Comparison of ENCODE assay signal across 8 cellular contexts in the genomic region with DNA sequence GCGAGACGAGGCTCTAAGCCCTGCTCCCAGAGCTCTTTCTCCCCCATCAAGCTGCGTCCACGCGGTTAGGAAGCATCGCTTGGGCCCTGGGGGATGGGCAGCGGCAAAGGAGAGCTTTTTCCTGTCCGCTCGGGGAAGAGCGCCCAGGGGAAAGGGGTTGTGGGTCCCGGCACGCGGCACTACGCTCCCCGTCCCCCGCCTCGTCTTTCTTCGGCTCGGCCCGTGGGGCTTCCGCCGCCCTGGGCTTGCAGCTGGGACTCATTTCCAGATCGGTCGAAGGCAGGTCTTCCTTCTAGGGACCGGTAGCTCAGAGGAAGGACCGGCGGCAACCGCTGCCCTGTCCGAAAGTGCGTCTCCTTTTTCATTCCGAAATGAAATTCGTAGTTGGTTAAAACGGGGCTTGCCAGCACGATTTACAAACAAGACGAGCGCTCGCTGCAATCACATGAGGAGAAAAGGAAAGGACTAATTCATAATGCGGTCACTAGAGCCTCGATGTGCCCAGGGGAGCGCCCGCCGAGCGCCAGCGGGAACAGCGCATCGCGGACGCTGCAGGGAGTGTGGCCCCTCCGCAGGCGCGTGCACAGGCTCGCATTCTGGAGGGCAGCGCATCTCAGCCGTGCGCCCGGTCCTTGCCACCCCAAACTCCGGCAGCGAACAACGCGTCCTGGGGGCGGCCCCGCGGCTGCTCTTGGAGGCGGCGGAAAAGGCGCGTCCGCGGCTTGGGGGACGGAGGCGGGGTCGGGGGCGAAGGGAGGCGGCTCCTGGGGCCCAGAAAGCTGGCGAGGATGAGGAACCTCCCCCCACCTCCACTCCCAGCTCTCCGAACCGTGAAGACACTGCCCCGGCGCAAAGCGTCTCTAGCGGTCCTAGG. TPM values are rescaled to one million over a fixed set of nuclear protein-coding genes. Genes with fewer than 3 reads are reported as not detected.
DNase-seq lines count a peak whose midpoint lies in the region; ATAC-seq, FAIRE-seq and TF ChIP-seq lines count a peak whose summit lies in the region.

No MANE protein-coding gene starts in this region.

- TF ChIP-seq EP300 in K562 (IDR thresholded peaks at IDR 0.05; ENCODE audit: low read length): no peak

- H3K4me2 ChIP-seq in K562 (ENCODE audit: insufficient read depth, low read length): peak overlapping the region; percentile 87

- H3K36me3 ChIP-seq in KOPT-K1 (ENCODE audit: insufficient read depth, low read length) (peaks cover 1% of the 10 kb centered on the region), K562 (ENCODE audit: control insufficient read depth, insufficient read depth, low read length) (no peaks in the 10 kb centered on the region; the same call in 2 of the 3 replicates)

- TF ChIP-seq CTCF in K562 (IDR thresholded peaks at IDR 0.05 in 2 of 3, conservative IDR thresholded peaks at IDR 0.05 in 1 of 3; ENCODE audit: insufficient read depth in 2 of 3, low read depth in 1 of 3, low read length in 3 of 3): no peak

- peak; percentile 54 for FAIRE-seq in K562 (lab: Jason Lieb, UNC)

- H3K27me3 ChIP-seq in K562 (ENCODE audit: control insufficient read depth in 2 of 2, insufficient read depth in 2 of 2, low read length in 2 of 2): no peaks in the 10 kb centered on the region

- no TSS peak for BruUV-seq in K562 (replicated peaks; lab: Mats Ljungman, UMichigan)

- DNase-seq in GF-D8 (lab: John Stamatoyannopoulos, UW) (peak; percentile 76), T-helper 22 cell (ENCODE audit: low read depth) (peak; percentile 81), K562 (ENCODE audit: extremely low read depth in 1 of 4, low spot score in 3 of 4) (peak; percentile 71 to 86 (median 78)), left kidney (ENCODE audit: low read depth, low spot score) (peak; percentile 80), COLO829 (ENCODE audit: low spot score) (no peak)
- DNase-seq in stimulated activated CD4-positive, alpha-beta T cell treated with anti-CD3 and anti-CD28 coated beads, Interleukin-4, amount 100 ng/mL, for 24 hours: peak; percentile 78

- ATAC-seq in GM21619 (IDR thresholded peaks at IDR 0.05; ENCODE audit: unreplicated experiment) (peak; percentile 54), K562 (peak; percentile 75)

- no peak for TF ChIP-seq RAD21 in K562 (CRISPR knock-in tag; conservative IDR thresholded peaks at IDR 0.05 in 1 of 2, IDR thresholded peaks at IDR 0.05 in 1 of 2)

- intact Hi-C loops in K562 (cut with micrococcal nuclease): loop anchor here (2.0 kb wide), 1 partner anchor 17 kb away; a partner anchor contains a TSS

- H3K9ac ChIP-seq in K562 (ENCODE audit: insufficient read depth in 1 of 2, low read depth in 2 of 2, low read length in 2 of 2): peak overlapping the region; percentile 62 to 96

- H2AFZ ChIP-seq in K562 (ENCODE audit: low read depth, low read length): peak overlapping the region; percentile 88

- peak overlapping the region; percentile 52 for H3K4me3 ChIP-seq in K562

- no peaks in the 10 kb centered on the region for H4K20me1 ChIP-seq in K562 (replicated peaks; ENCODE audit: control insufficient read depth, insufficient read depth, low read length)

- peaks cover 14% of the 10 kb centered on the region; the same call in 2 of the 3 replicates for H3K79me2 ChIP-seq in K562 (ENCODE audit: control insufficient read depth, insufficient read depth, low read length)

- H3K9me1 ChIP-seq in K562 (ENCODE audit: control insufficient read depth, insufficient read depth, low read length): no peaks in the 10 kb centered on the region

- POLR2A ChIA-PET in K562 (lab: Yijun Ruan, JAX): interaction anchor here (0.8 to 3.5 kb wide), 9 partner anchors 9 to 301 kb away, joined by 3 to 29 read pairs (median 4); a partner anchor contains a TSS

- CTCF ChIA-PET in K562 (lab: Yijun Ruan, JAX; ENCODE audit: low intra/inter-chr PET ratio): interaction anchor here (0.7 kb wide), 1 partner anchor 29 kb away, joined by 3 read pairs; no protein-coding TSS in a partner anchor

- H3K27ac ChIP-seq in KOPT-K1 (ENCODE audit: low read depth, low read length, poor library complexity, severe bottlenecking) (peak overlapping the region; percentile 64), K562 (ENCODE audit: extremely low read depth, low read depth, low read length) (peak overlapping the region; percentile 43)

- WGBS in K562 (ENCODE audit: insufficient coverage, low coverage, missing lambda C conversion rate): 4% methylated on average over 59 of the region's 81 CpGs

- TF ChIP-seq POLR2A in K562 (conservative IDR thresholded peaks at IDR 0.05): peak; percentile 15; the same call in 1 of the 2 replicates

- H3K9me3 ChIP-seq in KOPT-K1 (ENCODE audit: insufficient read depth, low read length, poor library complexity, severe bottlenecking): no peaks in the 10 kb centered on the region
- H3K9me3 ChIP-seq in K562 (replicated peaks; ENCODE audit: control insufficient read depth, insufficient read depth, low read depth, low read length): no peaks in the 10 kb centered on the region

- in situ Hi-C loops in K562 (cut with MboI): no loop called here

- H3K4me1 ChIP-seq in K562 (replicated peaks in 1 of 2; ENCODE audit: control insufficient read depth in 2 of 2, insufficient read depth in 2 of 2, low read length in 2 of 2): peaks cover 14 to 31% of the 10 kb centered on the region in 2 experiments; a peak in 4 of 5 replicates

RNA-seq across cellular contexts. Expression of a gene that starts 3.6 kb away (rescaled TPM):
- total RNA-seq in K562 (2011; cell fraction: chromatin; rRNA removed; ENCODE audit: low replicate concordance): 6.2 and 12.4 TPM in 2 replicates
- total RNA-seq in K562 (2011; cell fraction: nucleolus; rRNA removed): 10.3 and 12.5 TPM in 2 replicates
- 9.8 and 11.6 TPM in 2 replicates for total RNA-seq in K562 (2011; cell fraction: nucleoplasm; rRNA removed)
- 6.1 and 8.8 TPM in 2 replicates for total RNA-seq in K562 (2014; rRNA removed)
- 5.9 and 6.4 TPM in 2 replicates for total RNA-seq in K562 (2014; rRNA removed; fragmentation: Illumina TruSeq; extraction: Trizol)
- total RNA-seq in K562 (2015; rRNA removed; fragmentation: Illumina TruSeq; extraction: Trizol): 6.1 and 6.7 TPM in 2 replicates
- 8.9 and 9.0 TPM in 2 replicates for total RNA-seq in K562 (2021)
- polyA plus RNA-seq in K562 (2011; rRNA removed): 0.23 and 5.2 TPM in 2 replicates
- 0.35 and 9.2 TPM in 2 replicates for polyA plus RNA-seq in K562 (2011; cell fraction: cytosol; rRNA removed)
- polyA plus RNA-seq in K562 (2011; cell fraction: nucleus; rRNA removed): 0.25 and 9.3 TPM in 2 replicates
- polyA plus RNA-seq in K562 (2012): 3.2 and 5.3 TPM in 2 replicates
- polyA plus RNA-seq in K562 (2014; fragmentation: Illumina TruSeq; extraction: Trizol): 6.4 and 8.1 TPM in 2 replicates
- 1 to 10 TPM in 1 of 2 experiments, under 1 TPM in 1; 0.99 to 1.5 TPM for polyA plus RNA-seq in K562 (2014; fragmentation: Nextera tagmentation; extraction: Ambion mirVana)
- 5.8 and 6.5 TPM in 2 replicates for polyA plus RNA-seq in K562 (2014; rRNA removed)
- 0.21 and 7.7 TPM in 2 replicates for polyA minus RNA-seq in K562 (2011; rRNA and poly(A)+ RNA removed)
- 4.9 TPM in 1 of 2 replicates, not detected in the other for polyA minus RNA-seq in K562 (2011; cell fraction: cytosol; rRNA and poly(A)+ RNA removed)
- 0.11 and 1.8 TPM in 2 replicates for polyA minus RNA-seq in K562 (2011; cell fraction: nucleus; rRNA and poly(A)+ RNA removed)

RNA-seq across cellular contexts. Expression of a gene that starts 14.1 kb away (rescaled TPM):
- 45.7 and 47.1 TPM in 2 replicates for total RNA-seq in K562 (2011; cell fraction: chromatin; rRNA removed; ENCODE audit: low replicate concordance)
- total RNA-seq in K562 (2011; cell fraction: nucleolus; rRNA removed): 25.8 and 26.7 TPM in 2 replicates
- total RNA-seq in K562 (2011; cell fraction: nucleoplasm; rRNA removed): 27.6 and 34.5 TPM in 2 replicates
- total RNA-seq in K562 (2014; rRNA removed) (63.7 and 74.2 TPM in 2 replicates), K562 (2014; rRNA removed; fragmentation: Illumina TruSeq; extraction: Trizol) (52.7 and 54.8 TPM in 2 replicates), K562 (2015; rRNA removed; fragmentation: Illumina TruSeq; extraction: Trizol) (58.2 and 61.0 TPM in 2 replicates), K562 (2021) (64.4 and 65.1 TPM in 2 replicates)
- polyA plus RNA-seq in K562 (2011; rRNA removed) (68.0 and 76.0 TPM in 2 replicates), K562 (2014; fragmentation: Illumina TruSeq; extraction: Trizol) (94.5 and 109 TPM in 2 replicates), K562 (2014; fragmentation: Nextera tagmentation; extraction: Ambion mirVana) (10 to 100 TPM; 52.4 to 73.8 TPM), K562 (2014; rRNA removed) (67.4 and 73.5 TPM in 2 replicates)
- 56.1 and 60.9 TPM in 2 replicates for polyA plus RNA-seq in K562 (2011; cell fraction: cytosol; rRNA removed)
- 62.2 and 63.3 TPM in 2 replicates for polyA plus RNA-seq in K562 (2011; cell fraction: nucleus; rRNA removed)
- 45.6 and 48.3 TPM in 2 replicates for polyA plus RNA-seq in K562 (2012)
- 64.5 and 73.1 TPM in 2 replicates for polyA minus RNA-seq in K562 (2011; rRNA and poly(A)+ RNA removed)
- 36.7 and 42.9 TPM in 2 replicates for polyA minus RNA-seq in K562 (2011; cell fraction: cytosol; rRNA and poly(A)+ RNA removed)
- polyA minus RNA-seq in K562 (2011; cell fraction: nucleus; rRNA and poly(A)+ RNA removed): 19.0 and 30.5 TPM in 2 replicates

RNA-seq across cellular contexts. Expression of a gene that starts 16.1 kb away (rescaled TPM):
- 357 and 597 TPM in 2 replicates for total RNA-seq in K562 (2011; cell fraction: chromatin; rRNA removed; ENCODE audit: low replicate concordance)
- 292 and 296 TPM in 2 replicates for total RNA-seq in K562 (2011; cell fraction: nucleolus; rRNA removed)
- total RNA-seq in K562 (2011; cell fraction: nucleoplasm; rRNA removed): 272 and 298 TPM in 2 replicates
- 76.1 and 87.5 TPM in 2 replicates for total RNA-seq in K562 (2014; rRNA removed)
- 66.5 and 77.9 TPM in 2 replicates for total RNA-seq in K562 (2014; rRNA removed; fragmentation: Illumina TruSeq; extraction: Trizol)
- total RNA-seq in K562 (2015; rRNA removed; fragmentation: Illumina TruSeq; extraction: Trizol): 94.4 and 95.0 TPM in 2 replicates
- total RNA-seq in K562 (2021): 188 and 210 TPM in 2 replicates
- polyA plus RNA-seq in K562 (2011; rRNA removed): 191 and 199 TPM in 2 replicates
- 297 and 335 TPM in 2 replicates for polyA plus RNA-seq in K562 (2011; cell fraction: cytosol; rRNA removed)
- 314 and 395 TPM in 2 replicates for polyA plus RNA-seq in K562 (2011; cell fraction: nucleus; rRNA removed)
- 148 and 177 TPM in 2 replicates for polyA plus RNA-seq in K562 (2012)
- 224 and 231 TPM in 2 replicates for polyA plus RNA-seq in K562 (2014; fragmentation: Illumina TruSeq; extraction: Trizol)
- polyA plus RNA-seq in K562 (2014; fragmentation: Nextera tagmentation; extraction: Ambion mirVana): 100 to 1,000 TPM in 1 of 2 experiments, 10 to 100 TPM in 1; 87.9 to 155 TPM
- polyA plus RNA-seq in K562 (2014; rRNA removed): 171 and 181 TPM in 2 replicates
- polyA minus RNA-seq in K562 (2011; rRNA and poly(A)+ RNA removed): 329 and 491 TPM in 2 replicates
- polyA minus RNA-seq in K562 (2011; cell fraction: cytosol; rRNA and poly(A)+ RNA removed): 205 and 221 TPM in 2 replicates
- polyA minus RNA-seq in K562 (2011; cell fraction: nucleus; rRNA and poly(A)+ RNA removed): 92.2 and 124 TPM in 2 replicates

RNA-seq across cellular contexts. Expression of a gene that starts 55.4 kb away (rescaled TPM):
- 65.3 and 99.0 TPM in 2 replicates for total RNA-seq in K562 (2011; cell fraction: chromatin; rRNA removed; ENCODE audit: low replicate concordance)
- 78.5 and 85.1 TPM in 2 replicates for total RNA-seq in K562 (2011; cell fraction: nucleolus; rRNA removed)
- 62.5 and 66.0 TPM in 2 replicates for total RNA-seq in K562 (2011; cell fraction: nucleoplasm; rRNA removed)
- total RNA-seq in K562 (2014; rRNA removed): 121 and 182 TPM in 2 replicates
- total RNA-seq in K562 (2014; rRNA removed; fragmentation: Illumina TruSeq; extraction: Trizol): 64.7 and 78.7 TPM in 2 replicates
- total RNA-seq in K562 (2015; rRNA removed; fragmentation: Illumina TruSeq; extraction: Trizol): 85.4 and 89.7 TPM in 2 replicates
- total RNA-seq in K562 (2021): 92.8 and 94.3 TPM in 2 replicates
- polyA plus RNA-seq in K562 (2011; rRNA removed): 102 and 122 TPM in 2 replicates
- 151 and 245 TPM in 2 replicates for polyA plus RNA-seq in K562 (2011; cell fraction: cytosol; rRNA removed)
- polyA plus RNA-seq in K562 (2011; cell fraction: nucleus; rRNA removed): 122 and 181 TPM in 2 replicates
- polyA plus RNA-seq in K562 (2012): 74.5 and 74.6 TPM in 2 replicates
- 94.2 and 104 TPM in 2 replicates for polyA plus RNA-seq in K562 (2014; fragmentation: Illumina TruSeq; extraction: Trizol)
- 10 to 100 TPM; 11.4 to 19.2 TPM for polyA plus RNA-seq in K562 (2014; fragmentation: Nextera tagmentation; extraction: Ambion mirVana)
- 145 and 156 TPM in 2 replicates for polyA plus RNA-seq in K562 (2014; rRNA removed)
- 72.8 and 90.4 TPM in 2 replicates for polyA minus RNA-seq in K562 (2011; rRNA and poly(A)+ RNA removed)
- polyA minus RNA-seq in K562 (2011; cell fraction: cytosol; rRNA and poly(A)+ RNA removed): 30.5 and 44.8 TPM in 2 replicates
- polyA minus RNA-seq in K562 (2011; cell fraction: nucleus; rRNA and poly(A)+ RNA removed): 45.0 and 45.4 TPM in 2 replicates

RNA-seq across cellular contexts. Expression of a gene that starts 55.7 kb away (rescaled TPM):
- total RNA-seq in K562 (2011; cell fraction: chromatin; rRNA removed; ENCODE audit: low replicate concordance): 14.6 and 42.7 TPM in 2 replicates
- 18.6 and 25.2 TPM in 2 replicates for total RNA-seq in K562 (2011; cell fraction: nucleolus; rRNA removed)
- 23.5 and 33.2 TPM in 2 replicates for total RNA-seq in K562 (2011; cell fraction: nucleoplasm; rRNA removed)
- total RNA-seq in K562 (2014; rRNA removed) (7.2 and 9.8 TPM in 2 replicates), K562 (2014; rRNA removed; fragmentation: Illumina TruSeq; extraction: Trizol) (6.7 and 6.8 TPM in 2 replicates), K562 (2015; rRNA removed; fragmentation: Illumina TruSeq; extraction: Trizol) (10.3 and 10.7 TPM in 2 replicates), K562 (2021) (18.6 and 20.0 TPM in 2 replicates)
- polyA plus RNA-seq in K562 (2011; rRNA removed) (10.9 and 16.6 TPM in 2 replicates), K562 (2014; fragmentation: Illumina TruSeq; extraction: Trizol) (16.6 and 17.4 TPM in 2 replicates), K562 (2014; fragmentation: Nextera tagmentation; extraction: Ambion mirVana) (1 to 10 TPM; 1.7 to 2.0 TPM), K562 (2014; rRNA removed) (9.9 and 10.8 TPM in 2 replicates)
- polyA plus RNA-seq in K562 (2011; cell fraction: cytosol; rRNA removed): 10.1 and 20.0 TPM in 2 replicates
- polyA plus RNA-seq in K562 (2011; cell fraction: nucleus; rRNA removed): 8.0 and 10.8 TPM in 2 replicates
- 14.1 and 20.7 TPM in 2 replicates for polyA plus RNA-seq in K562 (2012)
- 12.4 and 14.8 TPM in 2 replicates for polyA minus RNA-seq in K562 (2011; rRNA and poly(A)+ RNA removed)
- 8.3 and 14.1 TPM in 2 replicates for polyA minus RNA-seq in K562 (2011; cell fraction: cytosol; rRNA and poly(A)+ RNA removed)
- 4.8 and 7.8 TPM in 2 replicates for polyA minus RNA-seq in K562 (2011; cell fraction: nucleus; rRNA and poly(A)+ RNA removed)
